8 cellular contexts compared by ENCODE assay signal in the genomic region with DNA sequence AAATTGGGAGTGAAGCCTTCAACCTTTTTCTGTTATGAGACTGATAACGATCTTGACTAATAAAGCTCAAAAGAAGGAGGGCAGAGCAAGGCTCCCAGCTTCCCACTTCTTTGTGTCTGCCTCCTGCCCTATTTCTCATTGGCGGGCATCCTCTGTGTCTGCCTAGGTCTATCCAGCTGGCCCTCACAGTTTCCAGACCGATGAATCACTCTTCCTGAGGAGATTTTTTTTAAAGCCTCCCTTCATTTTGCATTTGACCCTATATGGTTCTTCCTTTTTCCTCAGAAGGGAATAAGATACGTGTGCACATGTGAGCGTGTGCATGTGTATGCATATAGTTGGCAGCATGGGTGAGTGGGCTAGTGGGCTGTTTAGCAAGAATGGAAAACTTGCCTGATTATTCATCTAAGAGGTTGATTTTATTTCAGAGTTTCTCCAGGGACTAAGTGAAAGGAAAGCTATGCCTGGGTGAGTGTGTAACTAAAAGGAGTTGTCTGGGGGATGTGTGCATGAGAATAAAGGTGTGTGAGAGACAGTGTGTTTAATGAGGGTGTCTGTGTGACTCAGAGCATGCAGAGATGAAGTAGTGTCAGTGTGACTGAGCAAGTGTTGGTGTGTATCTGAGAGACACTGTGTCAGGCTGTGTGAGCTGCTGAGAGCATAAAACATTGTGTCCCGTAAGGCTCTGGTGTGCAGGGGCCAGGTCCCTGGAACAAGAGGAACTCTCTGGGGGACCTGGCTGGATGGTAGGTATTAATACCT. TPM values are rescaled to one million over a fixed set of nuclear protein-coding genes. Genes with fewer than 3 reads are reported as not detected.
DNase-seq lines count a peak whose midpoint lies in the region; ATAC-seq and TF ChIP-seq lines count a peak whose summit lies in the region.

No MANE protein-coding gene starts in this region.

- H3K9me3 Mint-ChIP-seq in CD4-positive, alpha-beta memory T cell, result peaks cover 0 to 1% (median 0%) of the 10 kb centered on the region in 8 donors

- POLR2A ChIA-PET in SK-N-SH (lab: Yijun Ruan, JAX), result interaction anchor here (1.5 to 2.7 kb wide), 2 partner anchors 14 kb away, joined by 4 to 15 read pairs; no protein-coding TSS in a partner anchor
- POLR2A ChIA-PET in CD4-positive, alpha-beta memory T cell (lab: Charles Lee; ENCODE audit: partially characterized antibody), result no interaction called here

- H3K4me2 ChIP-seq in SK-N-SH (peak overlapping the region; percentile 100), parathyroid adenoma (ENCODE audit: low read length) (no peak overlapping the region)

- ATAC-seq in HG03159 (IDR thresholded peaks at IDR 0.05; ENCODE audit: unreplicated experiment), result no peak

- no peak overlapping the region for H2AFZ ChIP-seq in SK-N-SH (ENCODE audit: low read depth)
- no peak overlapping the region for H2AFZ ChIP-seq in parathyroid adenoma

- peak overlapping the region; percentile 86 for H3K9ac ChIP-seq in SK-N-SH
- H3K9ac ChIP-seq in parathyroid adenoma, result no peak overlapping the region

- H3K36me3 Mint-ChIP-seq in CD4-positive, alpha-beta memory T cell, result peaks cover 0 to 3% of the 10 kb centered on the region in 2 donors

- H3K4me3 ChIP-seq in SK-N-SH (ENCODE audit: low read depth in 2 of 2, low read length in 1 of 2) (peak overlapping the region in 1 of 2 experiments; percentile 4; a peak in 1 of 4 replicates), fibroblast of the aortic adventitia (ENCODE audit: low read depth, low read length) (peak overlapping the region; percentile 32), parathyroid adenoma (ENCODE audit: low read depth, low read length) (no peak overlapping the region)
- H3K4me3 ChIP-seq in CD4-positive, alpha-beta memory T cell (ENCODE audit: low read length in 2 of 2), result no peak overlapping the region

- H3K27me3 ChIP-seq in SK-N-SH (ENCODE audit: insufficient read depth), result no peaks in the 10 kb centered on the region
- no peaks in the 10 kb centered on the region for H3K27me3 ChIP-seq in parathyroid adenoma (ENCODE audit: control insufficient read depth, insufficient read depth, low read length)
- peaks cover 6% of the 10 kb centered on the region for H3K27me3 ChIP-seq in CD4-positive, alpha-beta memory T cell (ENCODE audit: insufficient read depth, low read length)

- peaks cover 3 to 12% of the 10 kb centered on the region in 2 experiments for H3K36me3 ChIP-seq in SK-N-SH (replicated peaks in 1 of 2; ENCODE audit: control insufficient read depth in 1 of 2, insufficient read depth in 2 of 2, low read length in 1 of 2)
- H3K36me3 ChIP-seq in parathyroid adenoma (ENCODE audit: control insufficient read depth, insufficient read depth, low read length), result no peaks in the 10 kb centered on the region
- no peaks in the 10 kb centered on the region for H3K36me3 ChIP-seq in CD4-positive, alpha-beta memory T cell (ENCODE audit: insufficient read depth, low read length)

- WGBS in SK-N-SH (ENCODE audit: low lambda C conversion rate), result 25% methylated on average over 6 of the region's 6 CpGs

- peaks cover 19% of the 10 kb centered on the region; the same call in 1 of the 2 replicates for H4K20me1 ChIP-seq in SK-N-SH (ENCODE audit: insufficient read depth)

- H3K9me3 ChIP-seq in SK-N-SH, result no peaks in the 10 kb centered on the region
- no peaks in the 10 kb centered on the region for H3K9me3 ChIP-seq in parathyroid adenoma (ENCODE audit: control insufficient read depth, low read length)
- H3K9me3 ChIP-seq in CD4-positive, alpha-beta memory T cell (ENCODE audit: control insufficient read depth in 1 of 2, low read length in 2 of 2), result no peaks in the 10 kb centered on the region

- H3K27ac Mint-ChIP-seq in CD4-positive, alpha-beta memory T cell, result peak overlapping the region in 3 of 7 donors; percentile 1 to 38 (median 4)

- H3K9me2 ChIP-seq in SK-N-SH, result no peaks in the 10 kb centered on the region

- peaks cover 73% of the 10 kb centered on the region for H3F3A ChIP-seq in SK-N-SH (replicated peaks; ENCODE audit: insufficient read depth)

- H3K4me1 ChIP-seq in SK-N-SH (ENCODE audit: control insufficient read depth in 1 of 2, insufficient read depth in 2 of 2, low read depth in 1 of 2, low read length in 1 of 2), result peaks cover 53 to 60% of the 10 kb centered on the region in 2 experiments
- H3K4me1 ChIP-seq in parathyroid adenoma, result peaks cover 11% of the 10 kb centered on the region
- H3K4me1 ChIP-seq in CD4-positive, alpha-beta memory T cell (ENCODE audit: insufficient read depth, low read length), result peaks cover 13% of the 10 kb centered on the region

- H3K27me3 Mint-ChIP-seq in CD4-positive, alpha-beta memory T cell, result peaks cover 11% of the 10 kb centered on the region in 2 donors

- H3K27ac ChIP-seq in SK-N-SH (ENCODE audit: low read depth in 2 of 2, low read length in 1 of 2) (peak overlapping the region; percentile 97 to 100), parathyroid adenoma (peak overlapping the region; percentile 69)
- H3K27ac ChIP-seq in CD4-positive, alpha-beta memory T cell (ENCODE audit: low read depth, low read length), result no peak overlapping the region

- H3K4me3 Mint-ChIP-seq in CD4-positive, alpha-beta memory T cell, result peak overlapping the region in 2 of 8 donors; percentile 23 to 73

- no peak for TF ChIP-seq RAD21 in SK-N-SH (IDR thresholded peaks at IDR 0.05; ENCODE audit: low read length)

- intact Hi-C loops in CD4-positive, alpha-beta memory T cell (cut with micrococcal nuclease), result no loop called here

- peak in 1 of 2 experiments; percentile 57; a peak in 1 of 4 replicates for TF ChIP-seq EP300 in SK-N-SH (IDR thresholded peaks at IDR 0.05; ENCODE audit: borderline replicate concordance in 1 of 2, low read depth in 1 of 2, low read length in 1 of 2)

- H3K4me1 Mint-ChIP-seq in CD4-positive, alpha-beta memory T cell, result peaks cover 5 to 16% (median 6%) of the 10 kb centered on the region in 4 donors

- DNase-seq in EH (ENCODE audit: low read depth) (peak; percentile 99), SK-N-SH (no peak), fibroblast of the aortic adventitia (ENCODE audit: low read depth) (peak; percentile 97)
- no peak for DNase-seq in CD4-positive, alpha-beta memory T cell
- DNase-seq in stimulated activated CD4-positive, alpha-beta T cell treated with anti-CD3 and anti-CD28 coated beads, Interleukin-2, amount 100 ng/mL, for 24 hours, result no peak
- DNase-seq in stimulated activated CD4-positive, alpha-beta T cell treated with anti-CD3 and anti-CD28 coated beads, Interleukin-15, amount 100 ng/mL, for 24 hours, result no peak

- H3K79me2 ChIP-seq in SK-N-SH (ENCODE audit: insufficient read depth) (peaks cover 56% of the 10 kb centered on the region), parathyroid adenoma (no peaks in the 10 kb centered on the region)

- CTCF ChIA-PET in SK-N-SH (lab: Yijun Ruan, JAX), result interaction anchor here (1.1 to 8.1 kb wide), 4 partner anchors 9 to 40 kb away, joined by 3 to 63 read pairs (median 25); partner anchors contain the start of gene PHLDB1
- CTCF ChIA-PET in CD4-positive, alpha-beta memory T cell (lab: Charles Lee; ENCODE audit: partially characterized antibody), result interaction anchor here (0.7 to 1.8 kb wide), 3 partner anchors 11 to 16 kb away, joined by 3 to 7 read pairs (median 3); no protein-coding TSS in a partner anchor

- TF ChIP-seq CTCF in SK-N-SH (IDR thresholded peaks at IDR 0.05) (no peak), fibroblast of the aortic adventitia (IDR thresholded peaks at IDR 0.05; ENCODE audit: insufficient read depth, low read length) (no peak), parathyroid adenoma (IDR thresholded peaks at IDR 0.05) (no peak)

TF ChIP-seq in SK-N-SH, 30 proteins besides CTCF, POLR2A, EP300 and RAD21 (continues in another document):
- TF ChIP-seq, protein P1, sequence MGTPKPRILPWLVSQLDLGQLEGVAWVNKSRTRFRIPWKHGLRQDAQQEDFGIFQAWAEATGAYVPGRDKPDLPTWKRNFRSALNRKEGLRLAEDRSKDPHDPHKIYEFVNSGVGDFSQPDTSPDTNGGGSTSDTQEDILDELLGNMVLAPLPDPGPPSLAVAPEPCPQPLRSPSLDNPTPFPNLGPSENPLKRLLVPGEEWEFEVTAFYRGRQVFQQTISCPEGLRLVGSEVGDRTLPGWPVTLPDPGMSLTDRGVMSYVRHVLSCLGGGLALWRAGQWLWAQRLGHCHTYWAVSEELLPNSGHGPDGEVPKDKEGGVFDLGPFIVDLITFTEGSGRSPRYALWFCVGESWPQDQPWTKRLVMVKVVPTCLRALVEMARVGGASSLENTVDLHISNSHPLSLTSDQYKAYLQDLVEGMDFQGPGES (IDR thresholded peaks at IDR 0.05; ENCODE audit: low read depth, low read length), result no peak
- TF ChIP-seq POLR2AphosphoS5 (IDR thresholded peaks at IDR 0.05; ENCODE audit: low read depth, low read length) (peak; percentile 53), TCF12 (IDR thresholded peaks at IDR 0.05) (peak; percentile 88), FOSL2 (IDR thresholded peaks at IDR 0.05; ENCODE audit: borderline replicate concordance, low read depth) (peak; percentile 89)

RNA-seq across cellular contexts. Expression of gene PHLDB1, which starts 12.2 kb away (rescaled TPM):
- 89.4 and 104 TPM in 2 replicates for polyA plus RNA-seq in SK-N-SH (2012; rRNA removed)
- polyA plus RNA-seq in SK-N-SH (2012; cell fraction: cytosol; rRNA removed), result 37.8 and 52.6 TPM in 2 replicates
- 270 and 294 TPM in 2 replicates for polyA plus RNA-seq in SK-N-SH (2012; cell fraction: nucleus; rRNA removed)
- total RNA-seq in fibroblast of the aortic adventitia (ENCODE audit: low replicate concordance), result 49.1 and 93.5 TPM in 2 replicates
- total RNA-seq in CD4-positive, alpha-beta memory T cell, result 1 to 10 TPM; 3.0 to 3.9 TPM
- 1 to 10 TPM in 1 of 2 donors, under 1 TPM in 1; 0.34 to 1.2 TPM for polyA plus RNA-seq in CD4-positive, alpha-beta memory T cell

RNA-seq across cellular contexts. Expression of gene ARCN1, which starts 47.4 kb away (rescaled TPM):
- polyA plus RNA-seq in SK-N-SH (2012; rRNA removed), result 128 and 162 TPM in 2 replicates
- 169 and 180 TPM in 2 replicates for polyA plus RNA-seq in SK-N-SH (2012; cell fraction: cytosol; rRNA removed)
- 42.1 and 91.4 TPM in 2 replicates for polyA plus RNA-seq in SK-N-SH (2012; cell fraction: nucleus; rRNA removed)
- total RNA-seq in fibroblast of the aortic adventitia (ENCODE audit: low replicate concordance), result 72.4 and 210 TPM in 2 replicates
- total RNA-seq in CD4-positive, alpha-beta memory T cell, result 100 to 1,000 TPM; 133 to 134 TPM
- 100 to 1,000 TPM; 157 to 168 TPM for polyA plus RNA-seq in CD4-positive, alpha-beta memory T cell

RNA-seq across cellular contexts. Expression of gene IFT46, which starts 53.9 kb away (rescaled TPM):
- polyA plus RNA-seq in SK-N-SH (2012; rRNA removed), result 23.4 and 30.8 TPM in 2 replicates
- 29.0 and 29.7 TPM in 2 replicates for polyA plus RNA-seq in SK-N-SH (2012; cell fraction: cytosol; rRNA removed)
- polyA plus RNA-seq in SK-N-SH (2012; cell fraction: nucleus; rRNA removed), result 25.3 and 30.0 TPM in 2 replicates
- total RNA-seq in fibroblast of the aortic adventitia (ENCODE audit: low replicate concordance), result 46.5 and 66.6 TPM in 2 replicates
- total RNA-seq in CD4-positive, alpha-beta memory T cell, result 10 to 100 TPM; 12.1 to 14.9 TPM
- polyA plus RNA-seq in CD4-positive, alpha-beta memory T cell, result 1 to 10 TPM; 5.7 to 5.9 TPM

RNA-seq across cellular contexts. Expression of gene TREH, which starts 59.8 kb away (rescaled TPM):
- polyA plus RNA-seq in SK-N-SH (2012; rRNA removed), result not detected in 2 replicates
- polyA plus RNA-seq in SK-N-SH (2012; cell fraction: cytosol; rRNA removed), result not detected in 2 replicates
- not detected in 2 replicates for polyA plus RNA-seq in SK-N-SH (2012; cell fraction: nucleus; rRNA removed)
- total RNA-seq in fibroblast of the aortic adventitia (ENCODE audit: low replicate concordance), result not detected in 2 replicates
- total RNA-seq in CD4-positive, alpha-beta memory T cell, result not detected
- not detected for polyA plus RNA-seq in CD4-positive, alpha-beta memory T cell

Comparison
In these comparisons a context has a peak if more than half of its experiments do, and no peak if none do; other contexts are left out.
1. DNase-seq: peak in EH (single experiment) and fibroblast of the aortic adventitia (single experiment); none in SK-N-SH (single experiment), CD4-positive, alpha-beta memory T cell (0 of 5), stimulated activated CD4-positive, alpha-beta T cell treated with anti-CD3 and anti-CD28 coated beads, Interleukin-2, amount 100 ng/mL, for 24 hours (0 of 2) and stimulated activated CD4-positive, alpha-beta T cell treated with anti-CD3 and anti-CD28 coated beads, Interleukin-15, amount 100 ng/mL, for 24 hours (single experiment).
2. RNA of gene PHLDB1, which starts 12.2 kb away (total RNA-seq): 49.1 to 93.5 TPM in fibroblast of the aortic adventitia; 3.0 to 3.9 TPM in CD4-positive, alpha-beta memory T cell; every median in the first group is over 10 times any median in the second.